ENCODE assay signal across 8 cellular contexts in the genomic region with DNA sequence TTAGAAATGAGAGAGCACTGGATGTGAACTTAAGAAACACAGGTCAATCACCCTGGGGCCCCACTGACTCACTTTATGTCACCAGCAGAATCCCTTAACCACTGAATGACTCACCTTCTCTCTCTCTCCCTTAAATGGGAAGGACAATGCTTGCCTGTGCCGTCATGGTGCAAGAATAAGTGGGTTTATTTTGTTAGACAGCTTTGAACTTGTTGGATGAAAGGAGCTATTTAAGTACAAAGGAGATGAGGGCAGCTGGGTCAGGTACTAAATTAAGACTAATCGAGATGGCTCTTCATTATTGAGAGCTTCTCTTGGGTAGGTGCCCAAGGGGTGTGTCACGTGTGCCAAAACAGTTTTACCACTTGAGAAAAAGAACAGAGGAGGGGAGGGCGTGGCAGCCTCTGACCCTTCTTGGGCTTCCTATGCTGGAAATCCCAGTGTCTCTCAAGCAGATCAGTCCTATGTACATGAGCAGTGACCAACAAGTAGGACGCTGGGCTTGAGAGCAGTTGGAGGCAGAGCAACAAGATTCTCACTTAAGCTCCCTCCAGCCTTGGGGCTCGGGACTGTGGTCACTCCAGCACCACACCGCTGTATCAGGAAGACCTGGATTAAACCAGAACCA.
DNase-seq lines count a peak whose midpoint lies in the region; ATAC-seq and TF ChIP-seq lines count a peak whose summit lies in the region.

No MANE protein-coding gene starts in this region.

- peak; percentile 60 for DNase-seq in activated naive CD4-positive, alpha-beta T cell treated with Interleukin-2 at 50 U/mL for 16 hours
- DNase-seq in activated naive CD4-positive, alpha-beta T cell (lab: John Stamatoyannopoulos, UW) = no peak
- peak; percentile 83 for DNase-seq in T1000 (lab: John Stamatoyannopoulos, UW)
- peak; percentile 99 for DNase-seq in epithelial cell of esophagus (ENCODE audit: low read depth)
- peak; percentile 41 to 52 for DNase-seq in stimulated activated CD4-positive, alpha-beta T cell treated with anti-CD3 and anti-CD28 coated beads, Interleukin-4, amount 100 ng/mL, for 48 hours (ENCODE audit: low read depth in 2 of 2)
- DNase-seq in NCI-H187 (lab: John Stamatoyannopoulos, UW) = no peak

- TF ChIP-seq CTCF in epithelial cell of esophagus (IDR thresholded peaks at IDR 0.05; ENCODE audit: insufficient read depth, low read depth, low read length, missing control alignments) = no peak

- no peak overlapping the region for H3K4me3 ChIP-seq in epithelial cell of esophagus (ENCODE audit: low read length)

- no peak for ATAC-seq in HG03135 (IDR thresholded peaks at IDR 0.05; ENCODE audit: unreplicated experiment)
- ATAC-seq in HG03108 (IDR thresholded peaks at IDR 0.05; ENCODE audit: unreplicated experiment) = no peak

Comparison
In these comparisons a context has a peak if more than half of its experiments do, and no peak if none do; other contexts are left out.
1. DNase-seq: peak in activated naive CD4-positive, alpha-beta T cell treated with Interleukin-2 at 50 U/mL for 16 hours (single experiment), T1000 (single experiment), epithelial cell of esophagus (single experiment) and stimulated activated CD4-positive, alpha-beta T cell treated with anti-CD3 and anti-CD28 coated beads, Interleukin-4, amount 100 ng/mL, for 48 hours (2 of 2); none in activated naive CD4-positive, alpha-beta T cell (0 of 4) and NCI-H187 (0 of 2).